ENCODE assay signal across 13 cellular contexts in the genomic region with DNA sequence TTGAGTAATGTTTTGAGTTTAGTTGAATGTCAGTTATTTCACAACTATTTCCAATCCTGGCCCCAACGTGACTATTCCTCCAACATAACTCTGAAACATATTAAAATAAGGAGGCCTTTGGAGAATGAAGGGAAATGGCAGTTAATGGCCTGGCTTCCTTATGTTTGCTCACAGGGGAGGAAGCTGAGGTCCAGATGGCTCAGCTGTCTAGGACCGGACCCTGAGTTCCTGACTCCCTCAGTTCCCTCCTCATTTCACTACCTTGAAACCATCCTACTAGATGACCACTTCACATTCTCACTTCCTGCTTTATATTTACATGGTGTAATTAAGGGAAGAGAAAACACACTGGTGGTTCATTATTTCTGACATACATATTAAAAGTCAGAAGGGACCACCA. TPM values are rescaled to one million over a fixed set of nuclear protein-coding genes. Genes with fewer than 3 reads are reported as not detected.
DNase-seq lines count a peak whose midpoint lies in the region; ATAC-seq, FAIRE-seq and TF ChIP-seq lines count a peak whose summit lies in the region.
"Had no signal": no experiment of that assay in that cellular context is flagged by ENCODE, and none has a peak within 500 bp of the region (broad histone marks: within the 10 kb centered on the region; RNA-seq: fewer than 3 reads in every experiment).

No MANE protein-coding gene starts in this region.

- H3K4me1 Mint-ChIP-seq in CD4-positive, CD25-positive, alpha-beta regulatory T cell: peaks cover 25 to 97% (median 80%) of the 10 kb centered on the region in 4 donors
- peaks cover 46% of the 10 kb centered on the region for H3K4me1 Mint-ChIP-seq in HFFc6 (ENCODE audit: low read depth)

- no peak for TF ChIP-seq EP300 in GM12878 (IDR thresholded peaks at IDR 0.05; ENCODE audit: borderline replicate concordance in 1 of 2, control insufficient read depth in 1 of 2, low read depth in 2 of 2, low read length in 2 of 2)

- no peak overlapping the region for H3K9ac ChIP-seq in GM12878 (ENCODE audit: control insufficient read depth, insufficient read depth, low read length)

- H3K27ac Mint-ChIP-seq in CD4-positive, CD25-positive, alpha-beta regulatory T cell: peak overlapping the region; percentile 43 to 68 (median 68)
- H3K27ac Mint-ChIP-seq in HFFc6: no peak overlapping the region
- H3K27ac Mint-ChIP-seq: memory B cell had no signal

- TF ChIP-seq RAD21 in GM12878 (IDR thresholded peaks at IDR 0.05; ENCODE audit: insufficient read depth, low read depth, low read length): no peak

- no peaks in the 10 kb centered on the region for H3K9me3 ChIP-seq in CD4-positive, CD25-positive, alpha-beta regulatory T cell (ENCODE audit: control insufficient read depth in 2 of 2, low read length in 2 of 2)
- no peaks in the 10 kb centered on the region for H3K9me3 ChIP-seq in GM12878 (replicated peaks; ENCODE audit: control insufficient read depth, insufficient read depth, low read length)

- H3K4me2 ChIP-seq in GM12878 (ENCODE audit: control insufficient read depth, insufficient read depth): peak overlapping the region; percentile 20

- H3K79me2 ChIP-seq in GM12878 (ENCODE audit: control insufficient read depth, insufficient read depth, low read length): no peaks in the 10 kb centered on the region

- no peak overlapping the region for H2AFZ ChIP-seq in GM12878 (ENCODE audit: control insufficient read depth, low read depth, low read length)

- no peak for DNase-seq in CD4-positive, CD25-positive, alpha-beta regulatory T cell
- no peak for DNase-seq in GM12878 (ENCODE audit: low read depth, low spot score)
- DNase-seq in DMS79 treated with DMSO at 0.1 percent for 48 hours (lab: John Stamatoyannopoulos, UW): no peak
- DNase-seq in HFFc6: no peak
- no peak for DNase-seq in LoVo (ENCODE audit: low spot score)
- no peak for DNase-seq in activated CD4-positive, CD25-positive, alpha-beta regulatory T cell (lab: John Stamatoyannopoulos, UW)
- DNase-seq: activated naive CD4-positive, alpha-beta T cell treated with Interleukin-2 at 50 U/mL for 16 hours; C1 segment of cervical spinal cord; dorsolateral prefrontal cortex; WERI-Rb-1 had no signal

- peaks cover 3% of the 10 kb centered on the region for H3K36me3 Mint-ChIP-seq in CD4-positive, CD25-positive, alpha-beta regulatory T cell
- peaks cover 21% of the 10 kb centered on the region for H3K36me3 Mint-ChIP-seq in HFFc6 (ENCODE audit: low read depth)
- H3K36me3 Mint-ChIP-seq: memory B cell had no signal

- POLR2A ChIA-PET in GM12878 (lab: Charles Lee): no interaction called here

- RAD21 ChIA-PET in GM12878 (lab: Charles Lee; ENCODE audit: unreplicated experiment): no interaction called here

- no peak overlapping the region for H3K4me3 ChIP-seq in CD4-positive, CD25-positive, alpha-beta regulatory T cell (ENCODE audit: low read depth, low read length)
- H3K4me3 ChIP-seq in GM12878: no peak overlapping the region
- H3K4me3 ChIP-seq: dorsolateral prefrontal cortex had no signal

- H3K4me3 Mint-ChIP-seq in CD4-positive, CD25-positive, alpha-beta regulatory T cell: peak overlapping the region in 1 of 4 donors; percentile 8
- no peak overlapping the region for H3K4me3 Mint-ChIP-seq in HFFc6
- H3K4me3 Mint-ChIP-seq: memory B cell had no signal

- no peaks in the 10 kb centered on the region for H3K27me3 ChIP-seq in CD4-positive, CD25-positive, alpha-beta regulatory T cell (ENCODE audit: control insufficient read depth, insufficient read depth, low read length)
- no peaks in the 10 kb centered on the region for H3K27me3 ChIP-seq in GM12878 (replicated peaks in 1 of 2; ENCODE audit: control insufficient read depth in 2 of 2, insufficient read depth in 2 of 2, low read length in 1 of 2)

- in situ Hi-C loops in GM12878 (cut with MboI): no loop called here

- H3K9me3 Mint-ChIP-seq in CD4-positive, CD25-positive, alpha-beta regulatory T cell: no peaks in the 10 kb centered on the region
- no peaks in the 10 kb centered on the region; the same call in 1 of the 2 replicates for H3K9me3 Mint-ChIP-seq in HFFc6
- H3K9me3 Mint-ChIP-seq: memory B cell had no signal

- H3K27ac ChIP-seq in CD4-positive, CD25-positive, alpha-beta regulatory T cell (ENCODE audit: insufficient read depth, low read length, poor library complexity, severe bottlenecking): no peak overlapping the region
- no peak overlapping the region for H3K27ac ChIP-seq in GM12878 (ENCODE audit: control insufficient read depth, insufficient read depth)
- H3K27ac ChIP-seq: WERI-Rb-1 had no signal

- SMC1A ChIA-PET in GM12878 (lab: Charles Lee; ENCODE audit: uncharacterized antibody, unreplicated experiment): no interaction called here

- intact Hi-C loops in GM12878 (cut with micrococcal nuclease; ENCODE audit: unreplicated experiment): no loop called here

- no peak for TF ChIP-seq POLR2A in GM12878 (IDR thresholded peaks at IDR 0.05; ENCODE audit: low read depth, low read length)

- no TSS peak for BruUV-seq in GM12878 (replicated peaks; lab: Mats Ljungman, UMichigan)

- peak; percentile 52 for FAIRE-seq in GM12878 (lab: Jason Lieb, UNC)

- no peak for ATAC-seq in CD4-positive, CD25-positive, alpha-beta regulatory T cell (ENCODE audit: low read depth in 2 of 2)
- ATAC-seq in GM19467 (IDR thresholded peaks at IDR 0.05; ENCODE audit: unreplicated experiment) (peak; percentile 50), HG03378 (IDR thresholded peaks at IDR 0.05; ENCODE audit: unreplicated experiment) (peak; percentile 62), GM12878 (peak; percentile 79)

- peaks cover 66% of the 10 kb centered on the region for H3K4me1 ChIP-seq in CD4-positive, CD25-positive, alpha-beta regulatory T cell (ENCODE audit: control insufficient read depth, insufficient read depth, low read length, poor library complexity, severe bottlenecking)
- H3K4me1 ChIP-seq in GM12878 (ENCODE audit: control insufficient read depth, insufficient read depth, low read length): peaks cover 20% of the 10 kb centered on the region; the same call in 1 of the 2 replicates

- TF ChIP-seq CTCF in GM12878 (IDR thresholded peaks at IDR 0.05 in 2 of 3, conservative IDR thresholded peaks at IDR 0.05 in 1 of 3; ENCODE audit: control insufficient read depth in 2 of 3, extremely low read depth in 1 of 3, insufficient read depth in 1 of 3, low read depth in 3 of 3, low read length in 3 of 3) (no peak), HFFc6 (IDR thresholded peaks at IDR 0.05) (no peak)

- H3K36me3 ChIP-seq in CD4-positive, CD25-positive, alpha-beta regulatory T cell (ENCODE audit: control insufficient read depth, insufficient read depth, low read length): peaks cover 2% of the 10 kb centered on the region
- no peaks in the 10 kb centered on the region for H3K36me3 ChIP-seq in GM12878 (ENCODE audit: control insufficient read depth in 2 of 2, insufficient read depth in 2 of 2, low read length in 1 of 2)

- H3K27me3 Mint-ChIP-seq in CD4-positive, CD25-positive, alpha-beta regulatory T cell: peaks cover 4% of the 10 kb centered on the region
- H3K27me3 Mint-ChIP-seq in HFFc6 (ENCODE audit: insufficient read depth): peaks cover 31% of the 10 kb centered on the region

- H4K20me1 ChIP-seq in GM12878 (ENCODE audit: control insufficient read depth, insufficient read depth): no peaks in the 10 kb centered on the region

- CTCF ChIA-PET in GM12878 (lab: Yijun Ruan, JAX): no interaction called here

- 0% methylated on average over 2 of the region's 2 CpGs for WGBS in GM12878 (ENCODE audit: insufficient coverage, insufficient replicate concordance, low lambda C conversion rate, missing lambda C conversion rate)

TF ChIP-seq in GM12878, 131 proteins besides CTCF, POLR2A, EP300 and RAD21 (continues in another document):
- TF ChIP-seq ETV6 (conservative IDR thresholded peaks at IDR 0.05 in 1 of 2, IDR thresholded peaks at IDR 0.05 in 1 of 2; ENCODE audit: borderline replicate concordance in 1 of 2, low read depth in 1 of 2): peak in 1 of 2 experiments; percentile 49; a peak in 1 of 4 replicates
- 0 out of 2 replicates have a peak, but pooled peaks have one; percentile 47 for TF ChIP-seq EED (IDR thresholded peaks at IDR 0.05; ENCODE audit: low read depth)
- no peak for TF ChIP-seq ESRRA (IDR thresholded peaks at IDR 0.05; ENCODE audit: low read length)
- TF ChIP-seq MTA2 (IDR thresholded peaks at IDR 0.05; ENCODE audit: low read depth): peak; percentile 66
- TF ChIP-seq BCL11A (IDR thresholded peaks at IDR 0.05; ENCODE audit: low read depth, low read length): peak; percentile 38; the same call in 1 of the 2 replicates
- TF ChIP-seq IKZF2 (IDR thresholded peaks at IDR 0.05): peak in 1 of 2 experiments; percentile 37; a peak in 2 of 4 replicates
- TF ChIP-seq RUNX3 (IDR thresholded peaks at IDR 0.05; ENCODE audit: low read length): peak; percentile 49; the same call in 1 of the 2 replicates
- peak; percentile 84; the same call in 1 of the 2 replicates for TF ChIP-seq SPI1 (IDR thresholded peaks at IDR 0.05; ENCODE audit: borderline replicate concordance, insufficient read depth, low read depth, low read length)
- no peak for TF ChIP-seq YY1 (IDR thresholded peaks at IDR 0.05; ENCODE audit: low read depth, low read length)
- 0 out of 2 replicates have a peak, but pooled peaks have one; percentile 20 for TF ChIP-seq IKZF1 (conservative IDR thresholded peaks at IDR 0.05)

RNA-seq across cellular contexts. Expression of gene OTULINL, which starts 6.6 kb away (rescaled TPM):
- 47.1 TPM for total RNA-seq in CD4-positive, CD25-positive, alpha-beta regulatory T cell
- polyA plus RNA-seq in CD4-positive, CD25-positive, alpha-beta regulatory T cell: 10 to 100 TPM; 41.5 to 69.4 (median 51.9) TPM
- 0.32 and 0.46 TPM in 2 replicates for total RNA-seq in GM12878 (2013; cell fraction: nucleolus; rRNA removed)
- total RNA-seq in GM12878 (2014; rRNA removed): 1.7 and 1.8 TPM in 2 replicates
- 2.1 and 2.3 TPM in 2 replicates for total RNA-seq in GM12878 (2014; rRNA removed; fragmentation: Illumina TruSeq; extraction: Trizol)
- total RNA-seq in GM12878 (2021): 3.1 and 4.7 TPM in 2 replicates
- 1.2 TPM for polyA plus RNA-seq in GM12878 (2011; ENCODE audit: low read depth)
- polyA plus RNA-seq in GM12878 (2011; rRNA removed): 0.60 and 0.94 TPM in 2 replicates
- 0.19 and 0.27 TPM in 2 replicates for polyA plus RNA-seq in GM12878 (2011; cell fraction: cytosol; rRNA removed)
- 0.12 and 0.28 TPM in 2 replicates for polyA plus RNA-seq in GM12878 (2011; cell fraction: nucleus; rRNA removed)
- 1.4 TPM in 2 replicates for polyA plus RNA-seq in GM12878 (2012)
- 1.8 and 4.5 TPM in 2 replicates for polyA plus RNA-seq in GM12878 (2014; fragmentation: Illumina TruSeq; extraction: Trizol)
- 1 to 10 TPM in 1 of 2 experiments, under 1 TPM in 1; 0.79 to 1.3 TPM for polyA plus RNA-seq in GM12878 (2014; fragmentation: Nextera tagmentation; extraction: Ambion mirVana)
- polyA plus RNA-seq in GM12878 (2014; rRNA removed): 1.7 and 1.9 TPM in 2 replicates
- polyA plus RNA-seq in GM12878 (2016; fragmentation: Nextera tagmentation; extraction: Ambion mirVana): 1 to 10 TPM; 3.6 to 4.0 TPM
- polyA minus RNA-seq in GM12878 (2011; rRNA and poly(A)+ RNA removed): 0.15 and 0.22 TPM in 2 replicates
- polyA minus RNA-seq in GM12878 (2011; cell fraction: cytosol; rRNA and poly(A)+ RNA removed): 0.83 TPM in 1 of 2 replicates, not detected in the other
- 0.10 and 0.24 TPM in 2 replicates for polyA minus RNA-seq in GM12878 (2011; cell fraction: nucleus; rRNA and poly(A)+ RNA removed)
- 10 to 100 TPM in 4 of 6 experiments, 1 to 10 TPM in 2; 9.3 to 25.7 (median 21.7) TPM for total RNA-seq in HFFc6 (2021; fragmentation: NEBNext Ultra II Directional; extraction: Animal tissue kit (Norgen Biotek cat#: 25700))

Comparison
In these comparisons a context has a peak if more than half of its experiments do, and no peak if none do; other contexts are left out.
1. ATAC-seq: peak in GM19467 (single experiment), HG03378 (single experiment) and GM12878 (single experiment); none in CD4-positive, CD25-positive, alpha-beta regulatory T cell (0 of 2).